In the genomic region with DNA sequence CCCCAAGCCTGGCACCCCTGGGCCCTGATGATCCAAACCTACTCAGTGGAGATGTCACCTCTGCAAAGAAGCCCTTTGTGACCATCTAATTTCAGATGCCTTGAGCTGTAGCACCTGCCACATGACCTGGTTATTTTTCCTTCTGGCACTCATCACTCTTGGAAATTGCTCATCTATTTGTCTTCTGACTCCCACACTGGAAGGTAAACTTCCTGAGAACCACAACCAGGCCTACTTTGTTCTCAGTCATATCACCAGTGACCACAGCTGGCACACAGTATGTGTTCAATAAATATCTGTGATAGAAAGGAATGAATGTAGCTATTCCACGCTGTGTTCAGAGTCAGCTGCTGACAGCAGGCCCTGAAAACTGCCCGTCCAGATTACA, we compare ENCODE assay signal across 10 cellular contexts.
DNase-seq lines count a peak whose midpoint lies in the region; ATAC-seq, FAIRE-seq and TF ChIP-seq lines count a peak whose summit lies in the region.
"Had no signal": no experiment of that assay in that cellular context is flagged by ENCODE, and none has a peak within 500 bp of the region (broad histone marks: within the 10 kb centered on the region; RNA-seq: fewer than 3 reads in every experiment).

No MANE protein-coding gene starts in this region.

- peaks cover 2% of the 10 kb centered on the region for H3K9me3 Mint-ChIP-seq in astrocyte (ENCODE audit: unreplicated experiment)
- H3K9me3 Mint-ChIP-seq: neural crest cell had no signal

- H3K4me3 ChIP-seq in cardiac muscle cell (no peak overlapping the region), astrocyte (ENCODE audit: insufficient read depth, low read depth, low read length) (no peak overlapping the region)

- TF ChIP-seq CTCF in cardiac muscle cell (IDR thresholded peaks at IDR 0.05; ENCODE audit: low read depth, low read length), result no peak
- TF ChIP-seq CTCF in astrocyte (IDR thresholded peaks at IDR 0.05; ENCODE audit: insufficient read depth, low read depth, low read length), result no peak

- no peaks in the 10 kb centered on the region for H3K36me3 Mint-ChIP-seq in astrocyte (ENCODE audit: low read depth, unreplicated experiment)

- H3K4me1 Mint-ChIP-seq in astrocyte (ENCODE audit: low read depth, unreplicated experiment), result peaks cover 39% of the 10 kb centered on the region

- no peak for DNase-seq in cardiac muscle cell (ENCODE audit: low read depth in 1 of 2, low spot score in 1 of 2)
- no peak for DNase-seq in left cardiac atrium
- DNase-seq in astrocyte (ENCODE audit: low read depth), result peak; percentile 70
- DNase-seq in left colon, result no peak
- peak; percentile 53 for DNase-seq in urothelium cell line (ENCODE audit: low spot score)
- DNase-seq in activated CD8-positive, alpha-beta memory T cell treated with anti-CD3 and anti-CD28 coated beads for 24 hours, result no peak
- no peak for DNase-seq in OCI-M2 (lab: John Stamatoyannopoulos, UW; ENCODE audit: unreplicated experiment)

- FAIRE-seq in astrocyte (lab: Jason Lieb, UNC), result no peak
- peak; percentile 79 for FAIRE-seq in urothelium cell line (lab: Jason Lieb, UNC)
- FAIRE-seq: G401.6 had no signal

- H3K27ac ChIP-seq in cardiac muscle cell (peak overlapping the region; percentile 70), astrocyte (ENCODE audit: low read depth, low read length) (peak overlapping the region; percentile 68)

- H3K27me3 ChIP-seq in cardiac muscle cell (no peaks in the 10 kb centered on the region), astrocyte (ENCODE audit: insufficient read depth, low read length) (no peaks in the 10 kb centered on the region)

- H3K79me2 ChIP-seq in astrocyte (ENCODE audit: insufficient read depth, low read length), result peaks cover 3% of the 10 kb centered on the region

- no peaks in the 10 kb centered on the region for H4K20me1 ChIP-seq in astrocyte (ENCODE audit: insufficient read depth, low read length)

- H3K4me3 Mint-ChIP-seq in astrocyte (ENCODE audit: unreplicated experiment), result peak overlapping the region; percentile 55

- peak overlapping the region; percentile 66 for H3K9ac ChIP-seq in astrocyte (ENCODE audit: low read length)

- H3K4me1 ChIP-seq in cardiac muscle cell (ENCODE audit: low read depth) (peaks cover 41% of the 10 kb centered on the region), astrocyte (ENCODE audit: insufficient read depth, low read length) (peaks cover 48% of the 10 kb centered on the region)

- peak overlapping the region; percentile 80 for H3K27ac Mint-ChIP-seq in astrocyte (ENCODE audit: unreplicated experiment)

- peak overlapping the region; percentile 57 for H3K4me2 ChIP-seq in astrocyte (ENCODE audit: low read length)

- ATAC-seq in left cardiac atrium (no peak), left colon (peak; percentile 9), GM19023 (IDR thresholded peaks at IDR 0.05; ENCODE audit: unreplicated experiment) (no peak)

- H3K27me3 Mint-ChIP-seq in astrocyte (ENCODE audit: low read depth, unreplicated experiment), result no peaks in the 10 kb centered on the region

- H3K9me3 ChIP-seq in cardiac muscle cell (ENCODE audit: low read depth), result no peaks in the 10 kb centered on the region
- H3K9me3 ChIP-seq in astrocyte (ENCODE audit: insufficient read depth, low read depth, low read length), result no peaks in the 10 kb centered on the region

- intact Hi-C loops in left cardiac atrium (cut with DNase I), result no loop called here
- intact Hi-C loops in left colon (cut with DNase I, micrococcal nuclease), result no loop called here

- no peaks in the 10 kb centered on the region for H3K36me3 ChIP-seq in cardiac muscle cell
- H3K36me3 ChIP-seq in astrocyte (ENCODE audit: insufficient read depth, low read length), result no peaks in the 10 kb centered on the region

- H2AFZ ChIP-seq in astrocyte (ENCODE audit: low read depth, low read length), result no peak overlapping the region

Comparison
In these comparisons a context has a peak if more than half of its experiments do, and no peak if none do; other contexts are left out.
1. DNase-seq: peak in astrocyte (single experiment) and urothelium cell line (single experiment); none in cardiac muscle cell (0 of 2), left cardiac atrium (single experiment), left colon (0 of 2), activated CD8-positive, alpha-beta memory T cell treated with anti-CD3 and anti-CD28 coated beads for 24 hours (single experiment) and OCI-M2 (single experiment).